1 cellular context compared by ENCODE assay signal in genomic region chr2:10028988-10029874, GRCh38.
TF ChIP-seq lines count a peak whose summit lies in the region.

No MANE protein-coding gene starts in this region.

TF ChIP-seq in HepG2, 621 proteins besides CTCF, POLR2A, EP300 and RAD21 (continued from another document):
- TF ChIP-seq ZNF296 (CRISPR knock-in tag; conservative IDR thresholded peaks at IDR 0.05) (0 out of 2 replicates have a peak, but pooled peaks have one; percentile 39), ZNF317 (CRISPR knock-in tag; IDR thresholded peaks at IDR 0.05) (peak; percentile 58; the same call in 1 of the 2 replicates), ZNF558 (CRISPR knock-in tag; IDR thresholded peaks at IDR 0.05; ENCODE audit: borderline replicate concordance) (no peak), KAT7 (CRISPR knock-in tag; IDR thresholded peaks at IDR 0.05; ENCODE audit: borderline replicate concordance) (no peak), BCL6 (CRISPR knock-in tag; IDR thresholded peaks at IDR 0.05) (no peak), BCLAF1 (IDR thresholded peaks at IDR 0.05) (no peak), ZNF672 (CRISPR knock-in tag; IDR thresholded peaks at IDR 0.05) (no peak), ZNF556 (CRISPR knock-in tag; IDR thresholded peaks at IDR 0.05; ENCODE audit: borderline replicate concordance) (no peak), FOSL1 (CRISPR knock-in tag; IDR thresholded peaks at IDR 0.05; ENCODE audit: borderline replicate concordance) (no peak), ZSCAN5A (CRISPR knock-in tag; IDR thresholded peaks at IDR 0.05; ENCODE audit: borderline replicate concordance) (no peak), SALL1 (CRISPR knock-in tag; IDR thresholded peaks at IDR 0.05) (peak; percentile 65; the same call in 1 of the 2 replicates), RARG (CRISPR knock-in tag; IDR thresholded peaks at IDR 0.05; ENCODE audit: low read depth) (no peak), U2AF2 (IDR thresholded peaks at IDR 0.05; ENCODE audit: low read depth, low read length) (no peak), HOXD1 (CRISPR knock-in tag; IDR thresholded peaks at IDR 0.05) (no peak), ARID4A (CRISPR knock-in tag; IDR thresholded peaks at IDR 0.05; ENCODE audit: borderline replicate concordance) (peak; percentile 43; the same call in 1 of the 2 replicates), ZNF709 (CRISPR knock-in tag; IDR thresholded peaks at IDR 0.05) (no peak), ZNF292 (CRISPR knock-in tag; IDR thresholded peaks at IDR 0.05; ENCODE audit: borderline replicate concordance, low read depth) (0 out of 2 replicates have a peak, but pooled peaks have one; percentile 18), LBX2 (CRISPR knock-in tag; IDR thresholded peaks at IDR 0.05; ENCODE audit: borderline replicate concordance) (no peak), ZBTB4 (CRISPR knock-in tag; IDR thresholded peaks at IDR 0.05; ENCODE audit: borderline replicate concordance) (0 out of 2 replicates have a peak, but pooled peaks have one; percentile 7), MAX (IDR thresholded peaks at IDR 0.05) (0 out of 2 replicates have a peak, but pooled peaks have one; percentile 40), ZIK1 (CRISPR knock-in tag; IDR thresholded peaks at IDR 0.05; ENCODE audit: borderline replicate concordance, low read depth) (no peak), ZNF543 (CRISPR knock-in tag; IDR thresholded peaks at IDR 0.05) (no peak)
